15 cellular contexts compared by ENCODE assay signal in the genomic region with DNA sequence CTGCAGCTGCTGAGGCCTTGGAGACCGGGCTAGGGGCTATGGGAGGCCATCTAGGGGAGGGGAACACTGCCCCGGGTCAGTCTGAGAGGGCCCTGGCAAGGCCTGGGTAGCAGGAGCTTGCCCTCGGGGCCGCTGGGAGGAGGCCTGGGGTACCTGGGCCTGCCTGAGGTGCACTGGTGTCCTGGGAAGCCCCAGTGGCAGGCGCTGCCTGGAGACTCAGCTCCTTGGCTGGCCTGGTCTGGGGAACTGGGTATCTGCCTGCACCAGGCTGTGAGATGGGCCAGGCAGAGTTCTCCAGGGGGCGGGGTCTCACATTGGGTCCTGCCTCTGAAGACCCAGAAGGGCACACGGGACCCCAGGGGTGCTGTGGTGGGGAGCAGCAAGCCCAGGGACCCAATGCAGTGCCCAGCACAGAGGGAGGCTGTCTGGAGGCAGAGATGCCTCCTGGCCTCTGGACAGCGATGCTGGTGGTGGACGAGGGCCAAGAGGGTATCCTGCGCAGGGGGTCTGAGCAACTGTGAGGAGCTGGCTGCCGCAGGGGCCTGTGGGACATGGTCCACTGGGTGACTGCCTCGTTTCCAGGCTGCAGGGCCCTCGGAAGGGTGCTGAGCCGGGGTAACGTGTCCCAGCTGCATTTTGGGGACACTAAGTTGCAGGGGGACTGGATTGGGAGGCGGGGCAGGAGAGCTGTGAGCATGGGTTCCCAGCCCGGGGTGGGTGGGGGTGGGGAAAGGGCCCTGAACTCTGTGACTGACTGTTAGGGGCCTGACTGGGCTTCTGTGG. TPM values are rescaled to one million over a fixed set of nuclear protein-coding genes. Genes with fewer than 3 reads are reported as not detected.
DNase-seq lines count a peak whose midpoint lies in the region; ATAC-seq, FAIRE-seq and TF ChIP-seq lines count a peak whose summit lies in the region.
"Had no signal": no experiment of that assay in that cellular context is flagged by ENCODE, and none has a peak within 500 bp of the region (broad histone marks: within the 10 kb centered on the region; RNA-seq: fewer than 3 reads in every experiment).

No MANE protein-coding gene starts in this region.

- POLR2A ChIA-PET in SK-N-SH (lab: Yijun Ruan, JAX), result interaction anchor here (1.1 to 2.0 kb wide), 2 partner anchors 9 to 13 kb away, joined by 3 to 8 read pairs; a partner anchor contains a TSS

- TF ChIP-seq CTCF in SK-N-SH (IDR thresholded peaks at IDR 0.05) (no peak), HFFc6 (IDR thresholded peaks at IDR 0.05) (no peak)

- TF ChIP-seq RAD21 in SK-N-SH (IDR thresholded peaks at IDR 0.05; ENCODE audit: low read length), result no peak

- no peak overlapping the region for H3K9ac ChIP-seq in SK-N-SH

- H3K36me3 ChIP-seq in SK-N-SH (replicated peaks in 1 of 2; ENCODE audit: control insufficient read depth in 1 of 2, insufficient read depth in 2 of 2, low read length in 1 of 2) (no peaks in the 10 kb centered on the region), SJCRH30 (no peaks in the 10 kb centered on the region)
- H3K36me3 ChIP-seq: brain microvascular endothelial cell had no signal

- intact Hi-C loops in posterior vena cava (cut with DNase I), result no loop called here

- no peak overlapping the region for H3K4me3 ChIP-seq in SK-N-SH (ENCODE audit: low read depth in 2 of 2, low read length in 1 of 2)
- no peak overlapping the region for H3K4me3 ChIP-seq in SJCRH30
- H3K4me3 ChIP-seq: lung had no signal

- CTCF ChIA-PET in SK-N-SH (lab: Yijun Ruan, JAX), result interaction anchor here (1.3 to 4.1 kb wide), 4 partner anchors 8 to 78 kb away, joined by 3 to 18 read pairs (median 10); no protein-coding TSS in a partner anchor

- no peak overlapping the region for H3K4me2 ChIP-seq in SK-N-SH

- H3K4me1 Mint-ChIP-seq in HFFc6 (ENCODE audit: low read depth), result no peaks in the 10 kb centered on the region

- ATAC-seq in SK-N-SH treated with all-trans-retinoic acid at 6 μM for 48 hours (no peak), HG03460 (IDR thresholded peaks at IDR 0.05; ENCODE audit: unreplicated experiment) (no peak)

- H3K79me2 ChIP-seq in SK-N-SH (ENCODE audit: insufficient read depth), result no peaks in the 10 kb centered on the region

- H3K36me3 Mint-ChIP-seq in HFFc6 (ENCODE audit: low read depth), result no peaks in the 10 kb centered on the region; the same call in 1 of the 2 replicates

- H3K4me1 ChIP-seq in SK-N-SH (ENCODE audit: control insufficient read depth in 1 of 2, insufficient read depth in 2 of 2, low read depth in 1 of 2, low read length in 1 of 2) (peaks cover 0 to 18% of the 10 kb centered on the region in 2 experiments; a peak in 1 of 4 replicates), SJCRH30 (peaks cover 2% of the 10 kb centered on the region; the same call in 1 of the 2 replicates)

- H4K20me1 ChIP-seq in SK-N-SH (ENCODE audit: insufficient read depth), result no peaks in the 10 kb centered on the region

- H3K4me3 Mint-ChIP-seq in HFFc6, result peak overlapping the region; percentile 53; the same call in 1 of the 2 replicates

- DNase-seq in SK-N-SH (peak; percentile 48), HFFc6 (no peak), frontal cortex (ENCODE audit: low spot score in 2 of 2) (peak; percentile 18 to 33), posterior vena cava (ENCODE audit: low spot score) (peak; percentile 50), SJCRH30 (no peak)
- DNase-seq in stimulated activated CD4-positive, alpha-beta T cell treated with anti-CD3 and anti-CD28 coated beads, Interleukin-15, amount 100 ng/mL, for 24 hours, result no peak
- DNase-seq: brain microvascular endothelial cell; effector CD4-positive, alpha-beta T cell; SW 1271 had no signal

- no peaks in the 10 kb centered on the region for H3K27me3 ChIP-seq in SK-N-SH (ENCODE audit: insufficient read depth)
- peaks cover 15% of the 10 kb centered on the region; the same call in 1 of the 2 replicates for H3K27me3 ChIP-seq in SJCRH30
- H3K27me3 ChIP-seq: brain microvascular endothelial cell had no signal

- H3K27ac ChIP-seq in SK-N-SH (ENCODE audit: low read depth in 2 of 2, low read length in 1 of 2) (no peak overlapping the region), SJCRH30 (no peak overlapping the region)
- H3K27ac ChIP-seq: 22Rv1, brain microvascular endothelial cell had no signal

- 84% methylated on average over 11 of the region's 17 CpGs for WGBS in SK-N-SH (ENCODE audit: low lambda C conversion rate)

- peaks cover 7% of the 10 kb centered on the region for H3K27me3 Mint-ChIP-seq in HFFc6 (ENCODE audit: insufficient read depth)

- no peak overlapping the region for H3K27ac Mint-ChIP-seq in HFFc6
- H3K27ac Mint-ChIP-seq: activated B cell treated with CpG ODN at 0.5 μM for 24 hours had no signal

- TF ChIP-seq EP300 in SK-N-SH (IDR thresholded peaks at IDR 0.05; ENCODE audit: borderline replicate concordance in 1 of 2, low read depth in 1 of 2, low read length in 1 of 2), result no peak

- H3K9me3 Mint-ChIP-seq in HFFc6, result no peaks in the 10 kb centered on the region
- H3K9me3 Mint-ChIP-seq: activated B cell treated with CpG ODN at 0.5 μM for 24 hours had no signal

- no peak for FAIRE-seq in frontal cortex (lab: Jason Lieb, UNC)
- FAIRE-seq: G401.6 had no signal

- H3K9me3 ChIP-seq in SK-N-SH (no peaks in the 10 kb centered on the region), SJCRH30 (replicated peaks) (no peaks in the 10 kb centered on the region)

- no peaks in the 10 kb centered on the region for H3K9me2 ChIP-seq in SK-N-SH

- no peak overlapping the region for H2AFZ ChIP-seq in SK-N-SH (ENCODE audit: low read depth)

- peaks cover 13% of the 10 kb centered on the region for H3F3A ChIP-seq in SK-N-SH (replicated peaks; ENCODE audit: insufficient read depth)

TF ChIP-seq in SK-N-SH, 30 proteins besides CTCF, POLR2A, EP300 and RAD21:
- TF ChIP-seq FOSL2 (IDR thresholded peaks at IDR 0.05; ENCODE audit: borderline replicate concordance, low read depth), result no peak

TF ChIP-seq in SK-N-SH treated with all-trans-retinoic acid at 6 μM for 48 hours, 23 proteins besides CTCF, POLR2A, EP300 and RAD21:
- TF ChIP-seq CSDC2 (CRISPR knock-in tag; IDR thresholded peaks at IDR 0.05) (no peak), ZFP3 (CRISPR knock-in tag; IDR thresholded peaks at IDR 0.05) (no peak), ZNF565 (CRISPR knock-in tag; conservative IDR thresholded peaks at IDR 0.05; ENCODE audit: low read depth) (no peak)

RNA-seq across cellular contexts. Expression of a gene that starts 7.5 kb away (rescaled TPM):
- 74.8 and 96.3 TPM in 2 replicates for polyA plus RNA-seq in SK-N-SH (2012; rRNA removed)
- 45.4 and 60.6 TPM in 2 replicates for polyA plus RNA-seq in SK-N-SH (2012; cell fraction: cytosol; rRNA removed)
- 499 and 721 TPM in 2 replicates for polyA plus RNA-seq in SK-N-SH (2012; cell fraction: nucleus; rRNA removed)
- 10 to 100 TPM; 67.5 to 71.3 (median 69.2) TPM for total RNA-seq in HFFc6 (2021; fragmentation: NEBNext Ultra II Directional; extraction: Animal tissue kit (Norgen Biotek cat#: 25700))
- total RNA-seq in frontal cortex, result 42.0 TPM
- total RNA-seq in posterior vena cava, result 10 to 100 TPM; 60.7 to 62.0 TPM
- 91.7 and 117 TPM in 2 replicates for total RNA-seq in SJCRH30 (2014; rRNA removed; shearing (Covaris generic))

RNA-seq across cellular contexts. Expression of a gene that starts 13.8 kb away (rescaled TPM):
- polyA plus RNA-seq in SK-N-SH (2012; rRNA removed), result 0.26 and 0.29 TPM in 2 replicates
- 0.04 and 0.35 TPM in 2 replicates for polyA plus RNA-seq in SK-N-SH (2012; cell fraction: cytosol; rRNA removed)
- polyA plus RNA-seq in SK-N-SH (2012; cell fraction: nucleus; rRNA removed), result 2.6 TPM in 2 replicates
- total RNA-seq in HFFc6 (2021; fragmentation: NEBNext Ultra II Directional; extraction: Animal tissue kit (Norgen Biotek cat#: 25700)), result 1 to 10 TPM in 2 of 6 experiments, under 1 TPM in 4; 0.34 to 2.1 (median 0.76) TPM
- total RNA-seq in frontal cortex (0.41 TPM), posterior vena cava (under 1 TPM; 0.23 to 0.71 TPM)
- total RNA-seq in SJCRH30 (2014; rRNA removed; shearing (Covaris generic)), result 0.06 and 0.20 TPM in 2 replicates

Comparison
In these comparisons a context has a peak if more than half of its experiments do, and no peak if none do; other contexts are left out.
1. DNase-seq: peak in SK-N-SH (single experiment), frontal cortex (2 of 2) and posterior vena cava (single experiment); none in HFFc6 (single experiment), SJCRH30 (0 of 2) and stimulated activated CD4-positive, alpha-beta T cell treated with anti-CD3 and anti-CD28 coated beads, Interleukin-15, amount 100 ng/mL, for 24 hours (single experiment).